In genomic region chr9:128066713-128067621, GRCh38 we compare ENCODE assay signal across 8 cellular contexts. TPM values are rescaled to one million over a fixed set of nuclear protein-coding genes. Genes with fewer than 3 reads are reported as not detected.
A peak's percentile ranks its signal among the peaks of the same experiment; 100 is the strongest.
DNase-seq lines count a peak whose midpoint lies in the region; ATAC-seq and TF ChIP-seq lines count a peak whose summit lies in the region.

TSS of gene NAIF1 (minus strand) at chr9:128067320. CDS start at chr9:128067101, 219 bp downstream.

- intact Hi-C loops in left lung (cut with DNase I), result no loop called here

- peaks cover 0 to 38% (median 8%) of the 10 kb centered on the region in 11 experiments; a peak in 10 of 22 replicates for H4K20me1 ChIP-seq in BLaER1 treated with 17β-estradiol and CSF1 and Interleukin-3, amounts not matched to agents 10 nM and 100 nM

- no peak for TF ChIP-seq CTCF in left lung (IDR thresholded peaks at IDR 0.05)

- peaks cover 4 to 33% (median 11%) of the 10 kb centered on the region in 11 experiments; a peak in 13 of 22 replicates for H3K36me3 ChIP-seq in BLaER1 treated with 17β-estradiol and CSF1 and Interleukin-3, amounts not matched to agents 10 nM and 100 nM
- peaks cover 0 to 15% of the 10 kb centered on the region in 2 donors for H3K36me3 ChIP-seq in left lung

- peak within 1 kb of the TSS; percentile 87 to 98 (median 96) for H3K9ac ChIP-seq in BLaER1 treated with 17β-estradiol and CSF1 and Interleukin-3, amounts not matched to agents 10 nM and 100 nM

- peaks cover 76 to 80% (median 77%) of the 10 kb centered on the region in 10 experiments for H3K4me1 ChIP-seq in BLaER1 treated with 17β-estradiol and CSF1 and Interleukin-3, amounts not matched to agents 10 nM and 100 nM
- H3K4me1 ChIP-seq in left lung, result peaks cover 32 to 81% of the 10 kb centered on the region in 2 donors

- H3K27ac ChIP-seq in BLaER1 treated with 17β-estradiol and CSF1 and Interleukin-3, amounts not matched to agents 10 nM and 100 nM, result peak within 1 kb of the TSS; percentile 87 to 99 (median 97)
- peak within 1 kb of the TSS; percentile 97 to 99 for H3K27ac ChIP-seq in left lung

- no peaks in the 10 kb centered on the region for H3K27me3 ChIP-seq in BLaER1 treated with 17β-estradiol and CSF1 and Interleukin-3, amounts not matched to agents 10 nM and 100 nM
- H3K27me3 ChIP-seq in left lung, result no peaks in the 10 kb centered on the region

- peaks cover 0 to 10% (median 0%) of the 10 kb centered on the region in 11 experiments; a peak in 4 of 22 replicates for H3K9me3 ChIP-seq in BLaER1 treated with 17β-estradiol and CSF1 and Interleukin-3, amounts not matched to agents 10 nM and 100 nM (replicated peaks in 1 of 11)
- no peaks in the 10 kb centered on the region for H3K9me3 ChIP-seq in left lung

- H3K4me2 ChIP-seq in BLaER1 treated with 17β-estradiol and CSF1 and Interleukin-3, amounts not matched to agents 10 nM and 100 nM, result peak within 1 kb of the TSS; percentile 89 to 100 (median 98)

- DNase-seq in NCI-H748 (lab: John Stamatoyannopoulos, UW; ENCODE audit: unreplicated experiment) (peak; percentile 99), dermis blood vessel endothelial cell (peak; percentile 100), left lung (peak; percentile 97 to 98)
- peak; percentile 90 to 94 for DNase-seq in activated CD4-positive, alpha-beta T cell treated with anti-CD3 and anti-CD28 coated beads, Interleukin-2, amount 50 U/mL, for 24 hours (ENCODE audit: low read depth in 1 of 2, low spot score in 1 of 2)
- peak; percentile 95 to 96 for DNase-seq in stimulated activated CD4-positive, alpha-beta T cell treated with anti-CD3 and anti-CD28 coated beads, Interleukin-2, amount 100 ng/mL, for 48 hours

- H3K4me3 ChIP-seq in BLaER1 treated with 17β-estradiol and CSF1 and Interleukin-3, amounts not matched to agents 10 nM and 100 nM, result peak within 1 kb of the TSS; percentile 88 to 100 (median 96)
- H3K4me3 ChIP-seq in left lung, result peak within 1 kb of the TSS; percentile 86 to 97

- ATAC-seq in GM19351 (IDR thresholded peaks at IDR 0.05; ENCODE audit: unreplicated experiment), result peak; percentile 57
- ATAC-seq in HG03521 (IDR thresholded peaks at IDR 0.05; ENCODE audit: unreplicated experiment), result peak; percentile 51
- peak; percentile 83 for ATAC-seq in left lung

RNA-seq across cellular contexts. Expression of gene NAIF1, which starts in this region (rescaled TPM):
- total RNA-seq in dermis blood vessel endothelial cell (12.8 and 13.8 TPM in 2 replicates), left lung (1 to 10 TPM; 7.7 to 8.0 TPM)

Comparison
In these comparisons a context has a peak if more than half of its experiments do, and no peak if none do; other contexts are left out.
1. Peak in every context shown above with its lines: DNase-seq, ATAC-seq, H3K4me3 ChIP-seq and H3K27ac ChIP-seq.